ENCODE assay signal across 8 cellular contexts in the genomic region with DNA sequence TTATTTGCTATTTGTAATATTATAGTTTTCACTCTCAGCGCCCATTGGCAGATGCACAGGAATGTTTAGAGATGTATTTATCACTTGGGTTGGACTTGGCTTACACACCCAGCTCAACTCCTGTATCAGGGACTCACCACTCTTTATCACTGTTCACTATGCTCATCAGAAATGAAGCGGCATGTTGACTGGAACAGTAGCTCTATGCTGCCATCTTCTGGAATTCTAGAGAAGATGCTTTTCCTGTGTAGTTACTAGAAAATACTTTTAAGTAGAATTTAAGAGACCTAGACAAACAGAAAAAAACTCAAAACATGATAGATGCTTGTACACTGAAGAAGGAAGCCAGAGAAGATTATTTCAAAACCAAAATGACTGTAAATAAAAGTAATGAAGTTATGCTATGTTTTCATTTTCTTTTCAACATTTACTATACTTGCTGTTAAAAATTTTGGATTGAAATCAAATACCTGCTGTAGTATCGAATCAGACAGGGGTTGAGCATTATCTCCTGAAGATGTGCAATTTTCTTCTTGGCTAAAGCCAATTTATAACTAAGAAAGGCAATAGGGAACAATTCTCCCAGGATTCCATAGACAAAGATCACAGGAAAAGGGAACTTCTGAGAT. TPM values are rescaled to one million over a fixed set of nuclear protein-coding genes. Genes with fewer than 3 reads are reported as not detected.
DNase-seq lines count a peak whose midpoint lies in the region; ATAC-seq, FAIRE-seq and TF ChIP-seq lines count a peak whose summit lies in the region.

No MANE protein-coding gene starts in this region.

- no peaks in the 10 kb centered on the region for H3K9me2 ChIP-seq in PC-3 (replicated peaks; ENCODE audit: low read length)

- H3K27me3 ChIP-seq in PC-3 (ENCODE audit: low read length): no peaks in the 10 kb centered on the region

- H3K4me2 ChIP-seq in PC-3 (ENCODE audit: low read length): no peak overlapping the region

- FAIRE-seq in urothelium cell line (lab: Jason Lieb, UNC): peak; percentile 81

- H3F3A ChIP-seq in PC-3 (ENCODE audit: low read length, unreplicated experiment): peaks cover 14% of the 10 kb centered on the region

- TF ChIP-seq CTCF in PC-3 (conservative IDR thresholded peaks at IDR 0.05; ENCODE audit: low read depth, low read length) (peak; percentile 83), chondrocyte (IDR thresholded peaks at IDR 0.05) (peak; percentile 92)

- no peaks in the 10 kb centered on the region for H3K9me3 Mint-ChIP-seq in activated CD8-positive, alpha-beta memory T cell treated with anti-CD3 and anti-CD28 coated beads, Interleukin-2, amount 10 ng/mL, durations not matched to agents 7 days and 5 days (ENCODE audit: low read depth)
- no peaks in the 10 kb centered on the region for H3K9me3 Mint-ChIP-seq in chondrocyte (ENCODE audit: low read depth)

- H3K36me3 Mint-ChIP-seq in activated CD8-positive, alpha-beta memory T cell treated with anti-CD3 and anti-CD28 coated beads, Interleukin-2, amount 10 ng/mL, durations not matched to agents 7 days and 5 days: no peaks in the 10 kb centered on the region
- no peaks in the 10 kb centered on the region for H3K36me3 Mint-ChIP-seq in chondrocyte (ENCODE audit: low read depth)

- peaks cover 33% of the 10 kb centered on the region for H3K4me1 ChIP-seq in PC-3 (ENCODE audit: insufficient read depth, low read length)

- CTCF ChIA-PET in activated CD8-positive, alpha-beta memory T cell treated with anti-CD3 and anti-CD28 coated beads, Interleukin-2, amount 10 ng/mL, durations not matched to agents 7 days and 5 days (lab: Charles Lee): interaction anchor here (0.6 to 1.5 kb wide), 8 partner anchors 9 to 961 kb away, joined by 3 to 4 read pairs (median 3); no protein-coding TSS in a partner anchor
- CTCF ChIA-PET in PC-3 (lab: Charles Lee): interaction anchor here (0.6 to 1.9 kb wide), 5 partner anchors 13 to 962 kb away, joined by 3 to 11 read pairs (median 5); no protein-coding TSS in a partner anchor

- H3K9ac ChIP-seq in PC-3 (ENCODE audit: low read length): no peak overlapping the region

- no peaks in the 10 kb centered on the region for H3K79me2 ChIP-seq in PC-3 (ENCODE audit: low read length)

- no TSS peak for BruUV-seq in PC-3 (replicated peaks; lab: Mats Ljungman, UMichigan)

- peaks cover 3% of the 10 kb centered on the region for H3K27me3 Mint-ChIP-seq in activated CD8-positive, alpha-beta memory T cell treated with anti-CD3 and anti-CD28 coated beads, Interleukin-2, amount 10 ng/mL, durations not matched to agents 7 days and 5 days
- H3K27me3 Mint-ChIP-seq in chondrocyte (ENCODE audit: low read depth): peaks cover 33% of the 10 kb centered on the region

- no peak overlapping the region for H3K4me3 ChIP-seq in Jurkat, Clone E6-1 (ENCODE audit: low read length)
- no peak overlapping the region for H3K4me3 ChIP-seq in PC-3 (ENCODE audit: low read length)

- H3K9me3 ChIP-seq in PC-3 (ENCODE audit: low read length): no peaks in the 10 kb centered on the region

- POLR2A ChIA-PET in PC-3 (lab: Charles Lee; ENCODE audit: unreplicated experiment): interaction anchor here (0.5 kb wide), 1 partner anchor 915 kb away, joined by 4 read pairs; no protein-coding TSS in a partner anchor

- H3K4me3 Mint-ChIP-seq in activated CD8-positive, alpha-beta memory T cell treated with anti-CD3 and anti-CD28 coated beads, Interleukin-2, amount 10 ng/mL, durations not matched to agents 7 days and 5 days: no peak overlapping the region
- no peak overlapping the region for H3K4me3 Mint-ChIP-seq in chondrocyte (ENCODE audit: unreplicated experiment)

- no peak for DNase-seq in activated CD8-positive, alpha-beta memory T cell treated with anti-CD3 and anti-CD28 coated beads, Interleukin-2, amount 10 ng/mL, durations not matched to agents 7 days and 5 days
- no peak for DNase-seq in activated CD8-positive, alpha-beta memory T cell treated with anti-CD3 and anti-CD28 coated beads for 24 hours
- peak; percentile 60 for DNase-seq in Jurkat, Clone E6-1 (ENCODE audit: low read depth, low spot score)
- DNase-seq in PC-3 (peak; percentile 73), chondrocyte (ENCODE audit: low spot score) (no peak), left lobe of liver (ENCODE audit: low spot score) (no peak), urothelium cell line (ENCODE audit: low spot score) (peak; percentile 46)

- H3K27ac ChIP-seq in PC-3 (ENCODE audit: low read length): no peak overlapping the region

- H3K36me3 ChIP-seq in PC-3 (ENCODE audit: low read depth, low read length): no peaks in the 10 kb centered on the region

- no peak overlapping the region for H3K27ac Mint-ChIP-seq in activated CD8-positive, alpha-beta memory T cell treated with anti-CD3 and anti-CD28 coated beads, Interleukin-2, amount 10 ng/mL, durations not matched to agents 7 days and 5 days
- no peak overlapping the region for H3K27ac Mint-ChIP-seq in chondrocyte (ENCODE audit: unreplicated experiment)

- intact Hi-C loops in PC-3 (cut with micrococcal nuclease): loop anchor here (1.0 to 5.0 kb wide), 7 partner anchors 39 to 961 kb away; no protein-coding TSS in a partner anchor

- no peaks in the 10 kb centered on the region for H4K20me1 ChIP-seq in PC-3 (ENCODE audit: low read length)

- H2AFZ ChIP-seq in PC-3 (ENCODE audit: low read length): no peak overlapping the region

- no peaks in the 10 kb centered on the region for H3K4me1 Mint-ChIP-seq in activated CD8-positive, alpha-beta memory T cell treated with anti-CD3 and anti-CD28 coated beads, Interleukin-2, amount 10 ng/mL, durations not matched to agents 7 days and 5 days
- H3K4me1 Mint-ChIP-seq in chondrocyte (ENCODE audit: low read depth): no peaks in the 10 kb centered on the region

- peak; percentile 47 for ATAC-seq in activated CD8-positive, alpha-beta memory T cell treated with anti-CD3 and anti-CD28 coated beads, Interleukin-2, amount 10 ng/mL, durations not matched to agents 7 days and 5 days
- ATAC-seq in GM21723 (IDR thresholded peaks at IDR 0.05; ENCODE audit: unreplicated experiment) (peak; percentile 81), PC-3 (peak; percentile 18; the same call in 1 of the 2 replicates), left lobe of liver (peak; percentile 94)

RNA-seq across cellular contexts. Expression of gene NXPH2, which starts 47.4 kb away (rescaled TPM):
- not detected for total RNA-seq in activated CD8-positive, alpha-beta memory T cell treated with anti-CD3 and anti-CD28 coated beads, Interleukin-2, amount 10 ng/mL, durations not matched to agents 7 days and 5 days
- not detected for polyA plus RNA-seq in Jurkat, Clone E6-1 (2012; ENCODE audit: insufficient read depth, insufficient read length)
- total RNA-seq in PC-3 (2014; rRNA removed): not detected in 2 replicates
- not detected in 3 replicates for total RNA-seq in chondrocyte
- total RNA-seq in left lobe of liver: not detected

Comparison
In these comparisons a context has a peak if more than half of its experiments do, and no peak if none do; other contexts are left out.
1. ATAC-seq: peak in every context shown above with its lines; median percentile 94 in left lobe of liver; 81 in GM21723; 47 in activated CD8-positive, alpha-beta memory T cell treated with anti-CD3 and anti-CD28 coated beads, Interleukin-2, amount 10 ng/mL, durations not matched to agents 7 days and 5 days; 18 in PC-3.
2. DNase-seq: peak in Jurkat, Clone E6-1 (single experiment), PC-3 (single experiment) and urothelium cell line (single experiment); none in activated CD8-positive, alpha-beta memory T cell treated with anti-CD3 and anti-CD28 coated beads, Interleukin-2, amount 10 ng/mL, durations not matched to agents 7 days and 5 days (single experiment), activated CD8-positive, alpha-beta memory T cell treated with anti-CD3 and anti-CD28 coated beads for 24 hours (single experiment), chondrocyte (single experiment) and left lobe of liver (single experiment).